ENCODE assay signal across 21 cellular contexts in genomic region chr5:14176888-14177287, GRCh38. TPM values are rescaled to one million over a fixed set of nuclear protein-coding genes. Genes with fewer than 3 reads are reported as not detected.
DNase-seq lines count a peak whose midpoint lies in the region; ATAC-seq and TF ChIP-seq lines count a peak whose summit lies in the region.
"Had no signal": no experiment of that assay in that cellular context is flagged by ENCODE, and none has a peak within 500 bp of the region (broad histone marks: within the 10 kb centered on the region; RNA-seq: fewer than 3 reads in every experiment).

No MANE protein-coding gene starts in this region.

- peak in 1 of 2 donors; percentile 12 for TF ChIP-seq RAD21 in liver (IDR thresholded peaks at IDR 0.05)

- TF ChIP-seq CTCF in GM12865 (IDR thresholded peaks at IDR 0.05; ENCODE audit: insufficient read depth, low read depth, low read length, missing control alignments) = no peak
- TF ChIP-seq CTCF in Panc1 (IDR thresholded peaks at IDR 0.05) = no peak
- no peak for TF ChIP-seq CTCF in liver (IDR thresholded peaks at IDR 0.05; ENCODE audit: low read depth, low read length, missing input control)
- TF ChIP-seq CTCF in smooth muscle cell (IDR thresholded peaks at IDR 0.05; ENCODE audit: borderline replicate concordance, insufficient read depth, poor library complexity, severe bottlenecking) = no peak
- no peak for TF ChIP-seq CTCF in upper lobe of right lung (IDR thresholded peaks at IDR 0.05)

- in situ Hi-C loops in Panc1 (cut with HindIII; ENCODE audit: low pct_unique_long_range_greater_than_20kb, low sequenced_read_pairs) = loop anchor here (10.0 kb wide), 1 partner anchor 72 kb away; no protein-coding TSS in a partner anchor

- no peak for ATAC-seq in Panc1
- ATAC-seq in upper lobe of right lung = no peak
- ATAC-seq in GM19035 (IDR thresholded peaks at IDR 0.05; ENCODE audit: unreplicated experiment) = no peak
- ATAC-seq: T-cell had no signal

- H3F3A ChIP-seq in smooth muscle cell (ENCODE audit: low read depth) = peaks cover 7% of the 10 kb centered on the region

- peaks cover 100% of the 10 kb centered on the region for H3K79me2 ChIP-seq in smooth muscle cell (ENCODE audit: low read depth)

- H3K4me3 ChIP-seq in GM12865 (ENCODE audit: low read depth, low read length) (no peak overlapping the region), Panc1 (ENCODE audit: low read depth in 2 of 2, low read length in 2 of 2) (no peak overlapping the region), liver (ENCODE audit: low read depth in 1 of 3, low read length in 3 of 3) (no peak overlapping the region), smooth muscle cell (no peak overlapping the region), upper lobe of right lung (no peak overlapping the region)
- H3K4me3 ChIP-seq: MG63 had no signal

- H3K27ac ChIP-seq in Panc1 (ENCODE audit: low read length) (peak overlapping the region; percentile 99), liver (ENCODE audit: low read depth in 1 of 2, low read length in 2 of 2) (no peak overlapping the region), smooth muscle cell (ENCODE audit: low read depth) (peak overlapping the region; percentile 84), upper lobe of right lung (no peak overlapping the region)
- H3K27ac ChIP-seq: C4-2B, KMS-11 had no signal

- peak; percentile 31 for DNase-seq in GM12865 (ENCODE audit: low read depth)
- no peak for DNase-seq in Panc1 (ENCODE audit: low read depth, low spot score)
- no peak for DNase-seq in smooth muscle cell (lab: John Stamatoyannopoulos, UW; ENCODE audit: unreplicated experiment)
- DNase-seq in CD1c-positive myeloid dendritic cell (ENCODE audit: extremely low spot score) = no peak
- no peak for DNase-seq in upper lobe of right lung
- DNase-seq: DMS79 treated with DMSO at 0.1 percent for 48 hours; MG63; NCI-H1048; NCI-H1436; NCI-H2029; NCI-H2171 treated with DMSO at 0.1 percent for 48 hours; NCI-H446 treated with DMSO at 0.1 percent for 48 hours; NCI-H748 treated with DMSO at 0.1 percent for 48 hours; NK-92 treated with Interleukin-12 subunit alpha and Interleukin-12 subunit beta, amount 100 ng/mL, for 24 hours; SHP77; SK-N-SH; T-cell had no signal

- H4K20me1 ChIP-seq in smooth muscle cell (ENCODE audit: low read depth) = peaks cover 83% of the 10 kb centered on the region

- POLR2A ChIA-PET in Panc1 (lab: Charles Lee) = no interaction called here

- CTCF ChIA-PET in Panc1 (lab: Charles Lee) = no interaction called here

- WGBS in liver = 53% methylated on average over 2 of the region's 2 CpGs
- WGBS in smooth muscle cell (ENCODE audit: low lambda C conversion rate) = 92% methylated on average over 2 of the region's 2 CpGs

- no peaks in the 10 kb centered on the region for H3K36me3 ChIP-seq in Panc1 (ENCODE audit: control insufficient read depth, insufficient read depth, low read length)
- H3K36me3 ChIP-seq in liver (ENCODE audit: control insufficient read depth in 4 of 4, insufficient read depth in 3 of 4, low read depth in 1 of 4, low read length in 3 of 4) = no peaks in the 10 kb centered on the region
- H3K36me3 ChIP-seq in smooth muscle cell (ENCODE audit: low read depth) = no peaks in the 10 kb centered on the region
- H3K36me3 ChIP-seq in upper lobe of right lung = no peaks in the 10 kb centered on the region

- H3K9me3 ChIP-seq in Panc1 (ENCODE audit: control insufficient read depth, insufficient read depth, low read depth, low read length) = no peaks in the 10 kb centered on the region
- H3K9me3 ChIP-seq in liver (ENCODE audit: control insufficient read depth in 4 of 4, low read length in 3 of 4) = no peaks in the 10 kb centered on the region
- H3K9me3 ChIP-seq in smooth muscle cell (replicated peaks; ENCODE audit: low read depth) = no peaks in the 10 kb centered on the region
- H3K9me3 ChIP-seq in upper lobe of right lung = no peaks in the 10 kb centered on the region
- H3K9me3 ChIP-seq: MG63, SK-N-SH had no signal

- H3K27me3 ChIP-seq in Panc1 (ENCODE audit: control insufficient read depth, insufficient read depth, low read length) (no peaks in the 10 kb centered on the region), liver (ENCODE audit: control insufficient read depth in 4 of 4, insufficient read depth in 4 of 4, low read length in 3 of 4) (no peaks in the 10 kb centered on the region), smooth muscle cell (ENCODE audit: low read depth) (no peaks in the 10 kb centered on the region), upper lobe of right lung (no peaks in the 10 kb centered on the region)
- H3K27me3 ChIP-seq: MG63 had no signal

- intact Hi-C loops in Panc1 (cut with micrococcal nuclease; ENCODE audit: unreplicated experiment) (no loop called here), upper lobe of right lung (cut with DNase I) (no loop called here)

- H3K4me1 ChIP-seq in Panc1 (ENCODE audit: control insufficient read depth, insufficient read depth, low read length) (peaks cover 93% of the 10 kb centered on the region), liver (ENCODE audit: control insufficient read depth in 4 of 4, insufficient read depth in 4 of 4, low read length in 3 of 4) (peaks cover 7 to 41% (median 25%) of the 10 kb centered on the region in 4 donors), smooth muscle cell (ENCODE audit: low read depth) (peaks cover 43% of the 10 kb centered on the region), upper lobe of right lung (peaks cover 33% of the 10 kb centered on the region)

- no peak overlapping the region for H2AFZ ChIP-seq in smooth muscle cell (ENCODE audit: low read depth)

- no peak overlapping the region for H3K4me2 ChIP-seq in smooth muscle cell
- H3K4me2 ChIP-seq: KMS-11, SK-N-SH had no signal

- no TSS peak for BruUV-seq in Panc1 (replicated peaks; lab: Mats Ljungman, UMichigan)

- H3K9ac ChIP-seq in liver (ENCODE audit: low read depth in 1 of 2, low read length in 2 of 2) (no peak overlapping the region), smooth muscle cell (ENCODE audit: low read depth) (no peak overlapping the region)
- H3K9ac ChIP-seq: KMS-11, SK-N-SH had no signal

TF ChIP-seq in liver, 16 proteins besides CTCF, POLR2A, EP300 and RAD21:
- TF ChIP-seq SP1 (IDR thresholded peaks at IDR 0.05) = peak; percentile 45
- no peak for TF ChIP-seq NR2F2 (IDR thresholded peaks at IDR 0.05)
- no peak for TF ChIP-seq YY1 (IDR thresholded peaks at IDR 0.05)
- peak; percentile 47 for TF ChIP-seq HNF4G (IDR thresholded peaks at IDR 0.05)
- peak; percentile 36 to 37 for TF ChIP-seq RXRA (IDR thresholded peaks at IDR 0.05)
- TF ChIP-seq HNF4A (conservative IDR thresholded peaks at IDR 0.05) = peak; percentile 92 to 96
- no peak for TF ChIP-seq FOXA1 (IDR thresholded peaks at IDR 0.05)
TF ChIP-seq in liver: peak in this region for 4.

RNA-seq across cellular contexts. Expression of gene TRIO, which starts 33.7 kb away (rescaled TPM):
- total RNA-seq in Panc1 (2021; ENCODE audit: unreplicated experiment) = 349 TPM
- polyA plus RNA-seq in Panc1 (2012; ENCODE audit: insufficient read length) = 213 TPM
- 10 to 100 TPM; 21.9 to 86.2 TPM for total RNA-seq in liver
- polyA plus RNA-seq in liver = 10 to 100 TPM in 1 of 2 donors, 1 to 10 TPM in 1; 8.5 to 10.1 TPM
- 109 and 118 TPM in 2 replicates for total RNA-seq in smooth muscle cell
- polyA plus RNA-seq in smooth muscle cell = 10.2 and 30.3 TPM in 2 replicates
- total RNA-seq in upper lobe of right lung = 148 TPM

Comparison
In these comparisons a context has a peak if more than half of its experiments do, and no peak if none do; other contexts are left out.
1. H3K27ac ChIP-seq: peak in Panc1 (single experiment) and smooth muscle cell (single experiment); none in liver (0 of 2) and upper lobe of right lung (single experiment).